In the genomic region with DNA sequence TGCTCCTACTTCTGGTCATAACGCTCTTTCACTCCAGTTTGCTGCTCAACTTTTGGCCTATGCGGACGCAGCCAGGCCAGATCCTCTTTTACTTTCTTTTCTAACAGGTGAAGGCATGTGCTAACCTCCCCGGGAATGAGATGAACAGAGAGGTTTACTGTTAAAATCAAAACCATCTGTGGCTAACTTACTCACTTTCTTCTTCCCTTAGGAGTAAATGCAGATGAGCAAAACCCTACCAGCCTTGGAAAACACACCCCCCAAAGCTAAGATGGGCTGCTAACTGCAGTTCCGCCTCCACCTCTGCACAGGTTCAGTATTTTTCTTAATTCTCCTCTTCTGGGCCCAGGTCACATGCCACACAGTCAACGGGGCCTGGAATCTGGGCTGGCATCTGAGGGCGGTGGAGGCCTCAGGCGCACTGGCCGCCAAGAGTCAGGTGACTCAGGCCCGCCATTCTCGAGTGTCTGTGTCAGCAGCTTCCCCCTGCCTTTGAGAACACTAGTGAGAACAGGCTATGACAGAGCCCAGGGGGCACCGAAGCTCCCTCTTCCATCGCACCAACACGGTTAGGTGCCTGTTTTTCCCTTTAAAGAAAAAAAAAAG, we compare ENCODE assay signal across 7 cellular contexts.
DNase-seq lines count a peak whose midpoint lies in the region; ATAC-seq lines count a peak whose summit lies in the region.

No MANE protein-coding gene starts in this region.

- ATAC-seq in GM19467 (IDR thresholded peaks at IDR 0.05; ENCODE audit: unreplicated experiment) (peak; percentile 42), HG03558 (IDR thresholded peaks at IDR 0.05; ENCODE audit: extremely low read depth, unreplicated experiment) (peak; percentile 45)

- DNase-seq in activated effector memory CD4-positive, alpha-beta T cell treated with Interleukin-2 at 50 U/mL for 16 hours = peak; percentile 44
- peak; percentile 81 for DNase-seq in hepatic stellate cell (ENCODE audit: low spot score)
- DNase-seq in stimulated activated CD4-positive, alpha-beta T cell treated with anti-CD3 and anti-CD28 coated beads, TNF-alpha, amount 100 ng/mL, for 48 hours (ENCODE audit: low read depth in 3 of 3) = peak in 2 of 3 donors; percentile 60 to 76
- DNase-seq in globus pallidus (ENCODE audit: low spot score) = no peak
- DNase-seq in NCI-H2081 treated with DMSO at 0.1 percent for 48 hours (lab: John Stamatoyannopoulos, UW) = no peak

Comparison
In these comparisons a context has a peak if more than half of its experiments do, and no peak if none do; other contexts are left out.
1. DNase-seq: peak in activated effector memory CD4-positive, alpha-beta T cell treated with Interleukin-2 at 50 U/mL for 16 hours (single experiment), hepatic stellate cell (single experiment) and stimulated activated CD4-positive, alpha-beta T cell treated with anti-CD3 and anti-CD28 coated beads, TNF-alpha, amount 100 ng/mL, for 48 hours (2 of 3); none in globus pallidus (single experiment) and NCI-H2081 treated with DMSO at 0.1 percent for 48 hours (single experiment).